ENCODE assay signal across 12 cellular contexts in genomic region chr9:105708405-105708804, GRCh38. TPM values are rescaled to one million over a fixed set of nuclear protein-coding genes. Genes with fewer than 3 reads are reported as not detected.
DNase-seq lines count a peak whose midpoint lies in the region; ATAC-seq lines count a peak whose summit lies in the region.
"Had no signal": no experiment of that assay in that cellular context is flagged by ENCODE, and none has a peak within 500 bp of the region (broad histone marks: within the 10 kb centered on the region; RNA-seq: fewer than 3 reads in every experiment).

No MANE protein-coding gene starts in this region.

- intact Hi-C loops in activated T-helper 1 cell treated with anti-CD3 and anti-CD28 coated beads, Interleukin-12 subunit alpha, Interleukin-12 subunit beta, Interleukin-2, Interleukin-4 antibody, amounts not matched to agents 30 ng/mL and 10 ng/mL and 1 ng/mL, durations not matched to agents 14 hours and 24 hours and 36 hours (cut with micrococcal nuclease), result no loop called here
- intact Hi-C loops in posterior cingulate gyrus (cut with DNase I), result no loop called here

- no peak overlapping the region for H3K27ac ChIP-seq in CD4-positive, CD25-positive, alpha-beta regulatory T cell (ENCODE audit: insufficient read depth, low read length, poor library complexity, severe bottlenecking)
- H3K27ac ChIP-seq: body of pancreas had no signal

- ATAC-seq in CD4-positive, CD25-positive, alpha-beta regulatory T cell (ENCODE audit: low read depth in 2 of 2), result no peak
- ATAC-seq in GM18868 (IDR thresholded peaks at IDR 0.05; ENCODE audit: unreplicated experiment), result peak; percentile 79
- peak; percentile 67 for ATAC-seq in HG02798 (IDR thresholded peaks at IDR 0.05; ENCODE audit: poor library complexity, unreplicated experiment)
- no peak for ATAC-seq in HG03025 (IDR thresholded peaks at IDR 0.05; ENCODE audit: low FRiP score, unreplicated experiment)
- ATAC-seq: body of pancreas had no signal

- peak overlapping the region; percentile 21 for H3K4me3 ChIP-seq in CD4-positive, CD25-positive, alpha-beta regulatory T cell (ENCODE audit: low read depth, low read length)
- H3K4me3 ChIP-seq: body of pancreas had no signal

- H3K36me3 Mint-ChIP-seq in CD4-positive, CD25-positive, alpha-beta regulatory T cell, result peaks cover 11% of the 10 kb centered on the region
- peaks cover 2% of the 10 kb centered on the region for H3K36me3 Mint-ChIP-seq in activated T-helper 1 cell treated with anti-CD3 and anti-CD28 coated beads, Interleukin-12 subunit alpha, Interleukin-12 subunit beta, Interleukin-2, Interleukin-4 antibody, amounts not matched to agents 30 ng/mL and 10 ng/mL and 1 ng/mL, durations not matched to agents 14 hours and 24 hours and 36 hours (ENCODE audit: low read depth)

- peak in 1 of 3 donors; percentile 35 for DNase-seq in CD4-positive, CD25-positive, alpha-beta regulatory T cell
- no peak for DNase-seq in activated T-helper 1 cell treated with anti-CD3 and anti-CD28 coated beads, Interleukin-12 subunit alpha, Interleukin-12 subunit beta, Interleukin-2, Interleukin-4 antibody, amounts not matched to agents 30 ng/mL and 10 ng/mL and 1 ng/mL, durations not matched to agents 14 hours and 24 hours and 36 hours (ENCODE audit: low spot score)
- DNase-seq in NCI-H2081 treated with DMSO at 0.1 percent for 48 hours (lab: John Stamatoyannopoulos, UW) (no peak), posterior cingulate gyrus (no peak), occipital lobe (lab: John Stamatoyannopoulos, UW) (no peak)
- DNase-seq: body of pancreas, HCEC 1CT, NCI-H2171 treated with DMSO at 0.1 percent for 48 hours, SHP77 had no signal

- no peaks in the 10 kb centered on the region for H3K9me3 Mint-ChIP-seq in CD4-positive, CD25-positive, alpha-beta regulatory T cell
- no peaks in the 10 kb centered on the region for H3K9me3 Mint-ChIP-seq in activated T-helper 1 cell treated with anti-CD3 and anti-CD28 coated beads, Interleukin-12 subunit alpha, Interleukin-12 subunit beta, Interleukin-2, Interleukin-4 antibody, amounts not matched to agents 30 ng/mL and 10 ng/mL and 1 ng/mL, durations not matched to agents 14 hours and 24 hours and 36 hours

- H3K27me3 Mint-ChIP-seq in CD4-positive, CD25-positive, alpha-beta regulatory T cell, result no peaks in the 10 kb centered on the region
- H3K27me3 Mint-ChIP-seq in activated T-helper 1 cell treated with anti-CD3 and anti-CD28 coated beads, Interleukin-12 subunit alpha, Interleukin-12 subunit beta, Interleukin-2, Interleukin-4 antibody, amounts not matched to agents 30 ng/mL and 10 ng/mL and 1 ng/mL, durations not matched to agents 14 hours and 24 hours and 36 hours (ENCODE audit: insufficient read depth), result no peaks in the 10 kb centered on the region

- H3K9me3 ChIP-seq in CD4-positive, CD25-positive, alpha-beta regulatory T cell (ENCODE audit: control insufficient read depth in 2 of 2, low read length in 2 of 2), result no peaks in the 10 kb centered on the region
- H3K9me3 ChIP-seq: body of pancreas had no signal

- H3K4me1 ChIP-seq in CD4-positive, CD25-positive, alpha-beta regulatory T cell (ENCODE audit: control insufficient read depth, insufficient read depth, low read length, poor library complexity, severe bottlenecking), result no peaks in the 10 kb centered on the region
- H3K4me1 ChIP-seq: body of pancreas had no signal

- H3K27me3 ChIP-seq in CD4-positive, CD25-positive, alpha-beta regulatory T cell (ENCODE audit: control insufficient read depth, insufficient read depth, low read length), result no peaks in the 10 kb centered on the region
- H3K27me3 ChIP-seq: body of pancreas had no signal

- H3K4me1 Mint-ChIP-seq in CD4-positive, CD25-positive, alpha-beta regulatory T cell, result peaks cover 4 to 12% (median 6%) of the 10 kb centered on the region in 4 donors
- H3K4me1 Mint-ChIP-seq in activated T-helper 1 cell treated with anti-CD3 and anti-CD28 coated beads, Interleukin-12 subunit alpha, Interleukin-12 subunit beta, Interleukin-2, Interleukin-4 antibody, amounts not matched to agents 30 ng/mL and 10 ng/mL and 1 ng/mL, durations not matched to agents 14 hours and 24 hours and 36 hours (ENCODE audit: low read depth), result peaks cover 13% of the 10 kb centered on the region

- H3K27ac Mint-ChIP-seq in CD4-positive, CD25-positive, alpha-beta regulatory T cell, result peak overlapping the region in 1 of 3 donors; percentile 84
- H3K27ac Mint-ChIP-seq in activated T-helper 1 cell treated with anti-CD3 and anti-CD28 coated beads, Interleukin-12 subunit alpha, Interleukin-12 subunit beta, Interleukin-2, Interleukin-4 antibody, amounts not matched to agents 30 ng/mL and 10 ng/mL and 1 ng/mL, durations not matched to agents 14 hours and 24 hours and 36 hours, result no peak overlapping the region

- H3K4me3 Mint-ChIP-seq in CD4-positive, CD25-positive, alpha-beta regulatory T cell, result no peak overlapping the region
- peak overlapping the region; percentile 20 for H3K4me3 Mint-ChIP-seq in activated T-helper 1 cell treated with anti-CD3 and anti-CD28 coated beads, Interleukin-12 subunit alpha, Interleukin-12 subunit beta, Interleukin-2, Interleukin-4 antibody, amounts not matched to agents 30 ng/mL and 10 ng/mL and 1 ng/mL, durations not matched to agents 14 hours and 24 hours and 36 hours

- H3K36me3 ChIP-seq in CD4-positive, CD25-positive, alpha-beta regulatory T cell (ENCODE audit: control insufficient read depth, insufficient read depth, low read length), result no peaks in the 10 kb centered on the region

RNA-seq across cellular contexts. Expression of gene TMEM38B, which starts 14.1 kb away (rescaled TPM):
- total RNA-seq in CD4-positive, CD25-positive, alpha-beta regulatory T cell, result 10.6 TPM
- 10 to 100 TPM; 11.0 to 22.2 (median 19.2) TPM for polyA plus RNA-seq in CD4-positive, CD25-positive, alpha-beta regulatory T cell
- 11.9 and 13.8 TPM in 2 replicates for total RNA-seq in activated T-helper 1 cell treated with anti-CD3 and anti-CD28 coated beads, Interleukin-12 subunit alpha, Interleukin-12 subunit beta, Interleukin-2, Interleukin-4 antibody, amounts not matched to agents 30 ng/mL and 10 ng/mL and 1 ng/mL, durations not matched to agents 14 hours and 24 hours and 36 hours
- total RNA-seq in occipital lobe, result 22.1 TPM

RNA-seq across cellular contexts. Expression of gene TAL2, which starts 46.1 kb away (rescaled TPM):
- total RNA-seq in CD4-positive, CD25-positive, alpha-beta regulatory T cell, result not detected
- polyA plus RNA-seq in CD4-positive, CD25-positive, alpha-beta regulatory T cell, result not detected
- total RNA-seq in activated T-helper 1 cell treated with anti-CD3 and anti-CD28 coated beads, Interleukin-12 subunit alpha, Interleukin-12 subunit beta, Interleukin-2, Interleukin-4 antibody, amounts not matched to agents 30 ng/mL and 10 ng/mL and 1 ng/mL, durations not matched to agents 14 hours and 24 hours and 36 hours, result 0.31 TPM in 1 of 2 replicates, not detected in the other
- total RNA-seq in occipital lobe, result 3.0 TPM
- total RNA-seq: body of pancreas had no signal

Comparison
In these comparisons a context has a peak if more than half of its experiments do, and no peak if none do; other contexts are left out.
1. ATAC-seq: peak in GM18868 (single experiment) and HG02798 (single experiment); none in CD4-positive, CD25-positive, alpha-beta regulatory T cell (0 of 2) and HG03025 (single experiment).